In the genomic region with DNA sequence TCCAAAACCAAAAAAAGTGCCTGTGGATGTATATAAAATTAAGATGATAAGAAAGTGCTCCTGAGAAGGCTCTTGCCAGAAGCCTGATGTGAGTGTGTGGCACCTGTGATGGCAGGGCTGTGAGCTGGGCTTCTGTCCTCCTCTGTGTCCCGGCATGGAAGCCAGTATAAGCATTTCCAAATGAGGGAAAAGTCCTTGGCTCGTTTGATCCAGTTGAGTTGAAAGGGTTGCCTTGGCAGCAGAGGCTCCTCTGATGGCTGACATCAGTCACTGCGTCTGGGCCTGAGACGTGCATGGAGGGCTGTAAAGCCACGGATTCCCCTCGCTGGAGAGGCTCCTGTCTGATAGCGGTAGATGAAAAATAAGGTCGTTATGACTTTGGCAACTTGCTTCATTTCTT, we compare ENCODE assay signal across 21 cellular contexts.
"Had no signal": no experiment of that assay in that cellular context is flagged by ENCODE, and none has a peak within 500 bp of the region (broad histone marks: within the 10 kb centered on the region; RNA-seq: fewer than 3 reads in every experiment).

No MANE protein-coding gene starts in this region.

- H3K4me1 Mint-ChIP-seq: activated CD4-positive, alpha-beta T cell treated with anti-CD3 and anti-CD28 coated beads, Interleukin-2, amount 10 ng/mL, durations not matched to agents 24 days and 14 days; activated naive CD8-positive, alpha-beta T cell treated with anti-CD3 and anti-CD28 coated beads for 36 hours had no signal

- H3K9me3 Mint-ChIP-seq: activated CD4-positive, alpha-beta T cell treated with anti-CD3 and anti-CD28 coated beads, Interleukin-2, amount 10 ng/mL, durations not matched to agents 24 days and 14 days; activated naive CD8-positive, alpha-beta T cell treated with anti-CD3 and anti-CD28 coated beads for 36 hours; stimulated activated naive CD8-positive, alpha-beta T cell treated with anti-CD3 and anti-CD28 coated beads, Interleukin-15, Interleukin-2, amounts not matched to agents 100 ng/mL and 50 ng/mL, for 24 hours had no signal

- H3K4me3 Mint-ChIP-seq: activated CD4-positive, alpha-beta T cell treated with anti-CD3 and anti-CD28 coated beads, Interleukin-2, amount 10 ng/mL, durations not matched to agents 24 days and 14 days; activated CD8-positive, alpha-beta T cell treated with anti-CD3 and anti-CD28 coated beads, Interleukin-2, amount 10 ng/mL, durations not matched to agents 7 days and 5 days; activated naive CD8-positive, alpha-beta T cell treated with anti-CD3 and anti-CD28 coated beads for 36 hours; stimulated activated naive CD8-positive, alpha-beta T cell treated with anti-CD3 and anti-CD28 coated beads, Interleukin-15, Interleukin-2, amounts not matched to agents 100 ng/mL and 50 ng/mL, for 24 hours had no signal

- FAIRE-seq: small intestine, TTC549 had no signal

- H3K27me3 ChIP-seq: heart left ventricle, neutrophil, right atrium auricular region, suprapubic skin had no signal

- H3K27ac ChIP-seq: heart left ventricle, lower lobe of right lung, neutrophil, right atrium auricular region, suprapubic skin had no signal

- H3K4me1 ChIP-seq: lower lobe of right lung, suprapubic skin had no signal

- H3K27ac Mint-ChIP-seq: activated CD4-positive, alpha-beta T cell treated with anti-CD3 and anti-CD28 coated beads, Interleukin-2, amount 10 ng/mL, durations not matched to agents 24 days and 14 days; activated naive CD8-positive, alpha-beta T cell treated with anti-CD3 and anti-CD28 coated beads for 36 hours; stimulated activated naive CD8-positive, alpha-beta T cell treated with anti-CD3 and anti-CD28 coated beads, Interleukin-15, Interleukin-2, amounts not matched to agents 100 ng/mL and 50 ng/mL, for 24 hours had no signal

- DNase-seq: activated CD4-positive, alpha-beta T cell treated with anti-CD3 and anti-CD28 coated beads, Interleukin-2, amount 10 ng/mL, durations not matched to agents 24 days and 14 days; activated CD4-positive, CD25-positive, alpha-beta regulatory T cell; activated CD8-positive, alpha-beta memory T cell treated with anti-CD3 and anti-CD28 coated beads, Interleukin-2, amount 50 U/mL, for 4 hours; activated CD8-positive, alpha-beta T cell treated with anti-CD3 and anti-CD28 coated beads, Interleukin-2, amount 10 ng/mL, durations not matched to agents 7 days and 5 days; activated naive CD8-positive, alpha-beta T cell treated with anti-CD3 and anti-CD28 coated beads for 36 hours; cerebellar nuclear complex; effector CD8-positive, alpha-beta T cell; foreskin melanocyte; heart left ventricle; left cardiac atrium; lower lobe of right lung; small intestine; stimulated activated CD4-positive, alpha-beta T cell treated with anti-CD3 and anti-CD28 coated beads, Interleukin-4, amount 100 ng/mL, for 4 hours; stimulated activated CD8-positive, alpha-beta memory T cell treated with anti-CD3 and anti-CD28 coated beads, Interleukin-4, amount 100 ng/mL, for 48 hours; T-helper 2 cell; trophoblast cell had no signal

- H3K4me3 ChIP-seq: heart left ventricle, lower lobe of right lung, right atrium auricular region, suprapubic skin had no signal

- ATAC-seq: activated CD8-positive, alpha-beta T cell treated with anti-CD3 and anti-CD28 coated beads, Interleukin-2, amount 10 ng/mL, durations not matched to agents 7 days and 5 days; lower lobe of right lung had no signal

- H3K9me3 ChIP-seq: heart left ventricle, lower lobe of right lung, neutrophil, right atrium auricular region, suprapubic skin had no signal
